ENCODE assay signal across 1 cellular context in the genomic region with DNA sequence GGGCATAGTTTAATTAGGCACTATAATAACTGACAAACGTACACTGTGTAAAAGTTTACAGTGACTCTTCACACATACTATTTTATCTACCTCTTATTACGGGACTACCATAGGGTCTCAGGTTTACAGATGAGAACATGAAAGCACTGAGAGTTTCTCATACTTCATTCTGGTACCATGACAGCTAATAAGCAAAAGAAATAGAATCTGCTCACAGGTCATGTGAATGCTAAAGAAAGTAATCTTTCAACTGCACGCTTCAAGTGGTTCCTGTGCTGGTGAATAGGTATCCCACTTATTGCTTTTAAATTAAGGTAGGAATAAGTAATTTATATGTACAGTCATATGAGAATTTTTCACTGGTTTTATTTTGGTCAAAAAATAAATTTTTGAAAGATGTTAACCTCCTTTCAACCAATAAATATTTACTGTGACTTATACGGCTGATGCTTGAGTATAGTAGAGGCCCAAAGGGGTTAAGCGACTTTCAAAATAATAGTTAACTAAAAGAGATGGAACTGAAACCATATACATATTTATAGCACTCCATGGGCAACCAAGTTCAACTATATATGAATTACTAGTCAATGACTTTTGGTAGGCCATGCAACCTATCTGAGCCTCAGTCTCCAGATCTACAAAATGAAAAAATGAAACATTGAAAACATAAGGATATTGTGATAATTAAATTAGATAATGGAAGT.
TF ChIP-seq lines count a peak whose summit lies in the region.

No MANE protein-coding gene starts in this region.

TF ChIP-seq in GM12878, 131 proteins besides CTCF, POLR2A, EP300 and RAD21:
- TF ChIP-seq, protein P1, sequence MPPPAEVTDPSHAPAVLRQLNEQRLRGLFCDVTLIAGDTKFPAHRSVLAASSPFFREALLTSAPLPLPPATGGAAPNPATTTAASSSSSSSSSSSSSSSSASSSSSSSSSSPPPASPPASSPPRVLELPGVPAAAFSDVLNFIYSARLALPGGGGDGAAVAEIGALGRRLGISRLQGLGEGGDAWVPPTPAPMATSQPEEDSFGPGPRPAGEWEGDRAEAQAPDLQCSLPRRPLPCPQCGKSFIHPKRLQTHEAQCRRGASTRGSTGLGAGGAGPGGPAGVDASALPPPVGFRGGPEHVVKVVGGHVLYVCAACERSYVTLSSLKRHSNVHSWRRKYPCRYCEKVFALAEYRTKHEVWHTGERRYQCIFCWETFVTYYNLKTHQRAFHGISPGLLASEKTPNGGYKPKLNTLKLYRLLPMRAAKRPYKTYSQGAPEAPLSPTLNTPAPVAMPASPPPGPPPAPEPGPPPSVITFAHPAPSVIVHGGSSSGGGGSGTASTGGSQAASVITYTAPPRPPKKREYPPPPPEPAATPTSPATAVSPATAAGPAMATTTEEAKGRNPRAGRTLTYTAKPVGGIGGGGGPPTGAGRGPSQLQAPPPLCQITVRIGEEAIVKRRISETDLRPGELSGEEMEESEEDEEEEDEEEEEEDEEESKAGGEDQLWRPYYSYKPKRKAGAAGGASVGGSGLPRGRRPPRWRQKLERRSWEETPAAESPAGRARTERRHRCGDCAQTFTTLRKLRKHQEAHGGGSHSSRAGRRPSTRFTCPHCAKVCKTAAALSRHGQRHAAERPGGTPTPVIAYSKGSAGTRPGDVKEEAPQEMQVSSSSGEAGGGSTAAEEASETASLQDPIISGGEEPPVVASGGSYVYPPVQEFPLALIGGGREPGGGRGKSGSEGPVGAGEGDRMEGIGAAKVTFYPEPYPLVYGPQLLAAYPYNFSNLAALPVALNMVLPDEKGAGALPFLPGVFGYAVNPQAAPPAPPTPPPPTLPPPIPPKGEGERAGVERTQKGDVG (CRISPR knock-in tag; IDR thresholded peaks at IDR 0.05): no peak
- no peak for TF ChIP-seq SMAD1 (IDR thresholded peaks at IDR 0.05; ENCODE audit: low read depth, partially characterized antibody)
- no peak for TF ChIP-seq NFYA (IDR thresholded peaks at IDR 0.05; ENCODE audit: borderline replicate concordance, low read depth, low read length)
- no peak for TF ChIP-seq ATF7 (IDR thresholded peaks at IDR 0.05; ENCODE audit: low read depth)
- TF ChIP-seq, protein P2, sequence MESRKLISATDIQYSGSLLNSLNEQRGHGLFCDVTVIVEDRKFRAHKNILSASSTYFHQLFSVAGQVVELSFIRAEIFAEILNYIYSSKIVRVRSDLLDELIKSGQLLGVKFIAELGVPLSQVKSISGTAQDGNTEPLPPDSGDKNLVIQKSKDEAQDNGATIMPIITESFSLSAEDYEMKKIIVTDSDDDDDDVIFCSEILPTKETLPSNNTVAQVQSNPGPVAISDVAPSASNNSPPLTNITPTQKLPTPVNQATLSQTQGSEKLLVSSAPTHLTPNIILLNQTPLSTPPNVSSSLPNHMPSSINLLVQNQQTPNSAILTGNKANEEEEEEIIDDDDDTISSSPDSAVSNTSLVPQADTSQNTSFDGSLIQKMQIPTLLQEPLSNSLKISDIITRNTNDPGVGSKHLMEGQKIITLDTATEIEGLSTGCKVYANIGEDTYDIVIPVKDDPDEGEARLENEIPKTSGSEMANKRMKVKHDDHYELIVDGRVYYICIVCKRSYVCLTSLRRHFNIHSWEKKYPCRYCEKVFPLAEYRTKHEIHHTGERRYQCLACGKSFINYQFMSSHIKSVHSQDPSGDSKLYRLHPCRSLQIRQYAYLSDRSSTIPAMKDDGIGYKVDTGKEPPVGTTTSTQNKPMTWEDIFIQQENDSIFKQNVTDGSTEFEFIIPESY (IDR thresholded peaks at IDR 0.05): no peak
- TF ChIP-seq ZZZ3 (IDR thresholded peaks at IDR 0.05; ENCODE audit: control insufficient read depth, insufficient read length, low read depth): no peak
- TF ChIP-seq, protein P3, sequence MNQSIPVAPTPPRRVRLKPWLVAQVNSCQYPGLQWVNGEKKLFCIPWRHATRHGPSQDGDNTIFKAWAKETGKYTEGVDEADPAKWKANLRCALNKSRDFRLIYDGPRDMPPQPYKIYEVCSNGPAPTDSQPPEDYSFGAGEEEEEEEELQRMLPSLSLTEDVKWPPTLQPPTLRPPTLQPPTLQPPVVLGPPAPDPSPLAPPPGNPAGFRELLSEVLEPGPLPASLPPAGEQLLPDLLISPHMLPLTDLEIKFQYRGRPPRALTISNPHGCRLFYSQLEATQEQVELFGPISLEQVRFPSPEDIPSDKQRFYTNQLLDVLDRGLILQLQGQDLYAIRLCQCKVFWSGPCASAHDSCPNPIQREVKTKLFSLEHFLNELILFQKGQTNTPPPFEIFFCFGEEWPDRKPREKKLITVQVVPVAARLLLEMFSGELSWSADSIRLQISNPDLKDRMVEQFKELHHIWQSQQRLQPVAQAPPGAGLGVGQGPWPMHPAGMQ (IDR thresholded peaks at IDR 0.05; ENCODE audit: borderline replicate concordance): no peak
- TF ChIP-seq, protein P4, sequence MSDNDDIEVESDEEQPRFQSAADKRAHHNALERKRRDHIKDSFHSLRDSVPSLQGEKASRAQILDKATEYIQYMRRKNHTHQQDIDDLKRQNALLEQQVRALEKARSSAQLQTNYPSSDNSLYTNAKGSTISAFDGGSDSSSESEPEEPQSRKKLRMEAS (IDR thresholded peaks at IDR 0.05; ENCODE audit: low read depth, low read length): no peak
- TF ChIP-seq, protein P5, sequence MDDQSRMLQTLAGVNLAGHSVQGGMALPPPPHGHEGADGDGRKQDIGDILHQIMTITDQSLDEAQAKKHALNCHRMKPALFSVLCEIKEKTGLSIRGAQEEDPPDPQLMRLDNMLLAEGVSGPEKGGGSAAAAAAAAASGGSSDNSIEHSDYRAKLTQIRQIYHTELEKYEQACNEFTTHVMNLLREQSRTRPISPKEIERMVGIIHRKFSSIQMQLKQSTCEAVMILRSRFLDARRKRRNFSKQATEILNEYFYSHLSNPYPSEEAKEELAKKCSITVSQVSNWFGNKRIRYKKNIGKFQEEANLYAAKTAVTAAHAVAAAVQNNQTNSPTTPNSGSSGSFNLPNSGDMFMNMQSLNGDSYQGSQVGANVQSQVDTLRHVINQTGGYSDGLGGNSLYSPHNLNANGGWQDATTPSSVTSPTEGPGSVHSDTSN (IDR thresholded peaks at IDR 0.05; ENCODE audit: insufficient replicate concordance, low read depth, low read length): no peak
- TF ChIP-seq ZNF217 (IDR thresholded peaks at IDR 0.05): no peak
- TF ChIP-seq, protein P6, sequence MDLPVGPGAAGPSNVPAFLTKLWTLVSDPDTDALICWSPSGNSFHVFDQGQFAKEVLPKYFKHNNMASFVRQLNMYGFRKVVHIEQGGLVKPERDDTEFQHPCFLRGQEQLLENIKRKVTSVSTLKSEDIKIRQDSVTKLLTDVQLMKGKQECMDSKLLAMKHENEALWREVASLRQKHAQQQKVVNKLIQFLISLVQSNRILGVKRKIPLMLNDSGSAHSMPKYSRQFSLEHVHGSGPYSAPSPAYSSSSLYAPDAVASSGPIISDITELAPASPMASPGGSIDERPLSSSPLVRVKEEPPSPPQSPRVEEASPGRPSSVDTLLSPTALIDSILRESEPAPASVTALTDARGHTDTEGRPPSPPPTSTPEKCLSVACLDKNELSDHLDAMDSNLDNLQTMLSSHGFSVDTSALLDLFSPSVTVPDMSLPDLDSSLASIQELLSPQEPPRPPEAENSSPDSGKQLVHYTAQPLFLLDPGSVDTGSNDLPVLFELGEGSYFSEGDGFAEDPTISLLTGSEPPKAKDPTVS (IDR thresholded peaks at IDR 0.05; ENCODE audit: low read depth, low read length): no peak
- TF ChIP-seq ZSCAN29 (IDR thresholded peaks at IDR 0.05): no peak
- TF ChIP-seq RCOR1 (conservative IDR thresholded peaks at IDR 0.05; ENCODE audit: low read depth, low read length): no peak
- no peak for TF ChIP-seq HDAC2 (IDR thresholded peaks at IDR 0.05)
